ENCODE assay signal across 23 cellular contexts in the genomic region with DNA sequence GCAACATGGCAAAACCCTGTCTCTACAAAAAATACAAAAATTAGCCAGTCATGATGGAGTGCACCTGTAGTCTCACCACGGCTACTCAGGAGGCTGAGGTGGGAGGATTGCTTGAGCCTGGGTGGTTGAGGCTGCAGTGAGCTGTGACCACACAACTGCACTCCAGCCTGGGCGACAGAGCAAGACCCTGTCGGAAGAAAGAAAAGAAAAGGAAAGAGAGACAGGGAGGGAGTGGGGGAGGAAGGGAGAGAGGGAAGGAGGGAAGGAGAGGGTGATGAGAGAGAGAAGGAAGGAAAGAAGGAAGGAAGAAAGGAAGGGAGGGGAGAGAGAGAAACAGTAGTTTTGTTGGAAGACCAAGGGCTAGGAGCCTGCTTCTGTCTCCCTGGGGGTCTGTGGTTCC.
DNase-seq lines count a peak whose midpoint lies in the region; ATAC-seq and TF ChIP-seq lines count a peak whose summit lies in the region.
"Had no signal": no experiment of that assay in that cellular context is flagged by ENCODE, and none has a peak within 500 bp of the region (broad histone marks: within the 10 kb centered on the region; RNA-seq: fewer than 3 reads in every experiment).

No MANE protein-coding gene starts in this region.

- no peak for TF ChIP-seq POLR2A in ovary (IDR thresholded peaks at IDR 0.05)

- no peaks in the 10 kb centered on the region for H3K36me3 Mint-ChIP-seq in brain
- no peaks in the 10 kb centered on the region for H3K36me3 Mint-ChIP-seq in CD4-positive, alpha-beta memory T cell
- peaks cover 2% of the 10 kb centered on the region for H3K36me3 Mint-ChIP-seq in activated CD4-positive, alpha-beta memory T cell treated with anti-CD3 and anti-CD28 coated beads for 36 hours
- H3K36me3 Mint-ChIP-seq in activated CD4-positive, alpha-beta memory T cell treated with anti-CD3 and anti-CD28 coated beads, Interleukin-2, amount 10 ng/mL, durations not matched to agents 7 days and 5 days (ENCODE audit: low read depth), result no peaks in the 10 kb centered on the region
- H3K36me3 Mint-ChIP-seq: activated naive CD8-positive, alpha-beta T cell treated with anti-CD3 and anti-CD28 coated beads, Interleukin-2, amount 10 ng/mL, durations not matched to agents 7 days and 5 days; memory B cell had no signal

- H3K27me3 ChIP-seq in left ventricle myocardium inferior (ENCODE audit: low read depth) (no peaks in the 10 kb centered on the region), ovary (no peaks in the 10 kb centered on the region)
- H3K27me3 ChIP-seq in CD4-positive, alpha-beta memory T cell (ENCODE audit: insufficient read depth, low read length), result no peaks in the 10 kb centered on the region
- H3K27me3 ChIP-seq: body of pancreas, pancreas had no signal

- peaks cover 64% of the 10 kb centered on the region for H3K4me1 Mint-ChIP-seq in brain
- H3K4me1 Mint-ChIP-seq in CD4-positive, alpha-beta memory T cell, result peaks cover 0 to 13% (median under 1%) of the 10 kb centered on the region in 4 donors
- peaks cover 7% of the 10 kb centered on the region for H3K4me1 Mint-ChIP-seq in activated CD4-positive, alpha-beta memory T cell treated with anti-CD3 and anti-CD28 coated beads for 36 hours (ENCODE audit: low read depth)
- peaks cover 13% of the 10 kb centered on the region for H3K4me1 Mint-ChIP-seq in activated CD4-positive, alpha-beta memory T cell treated with anti-CD3 and anti-CD28 coated beads, Interleukin-2, amount 10 ng/mL, durations not matched to agents 7 days and 5 days
- H3K4me1 Mint-ChIP-seq: memory B cell had no signal

- peaks cover 0 to 9% (median 0%) of the 10 kb centered on the region in 5 experiments for H3K9me3 Mint-ChIP-seq in brain
- peaks cover 0 to 4% (median 0%) of the 10 kb centered on the region in 8 donors for H3K9me3 Mint-ChIP-seq in CD4-positive, alpha-beta memory T cell
- H3K9me3 Mint-ChIP-seq in activated CD4-positive, alpha-beta memory T cell treated with anti-CD3 and anti-CD28 coated beads for 36 hours, result peaks cover 6% of the 10 kb centered on the region
- no peaks in the 10 kb centered on the region for H3K9me3 Mint-ChIP-seq in activated CD4-positive, alpha-beta memory T cell treated with anti-CD3 and anti-CD28 coated beads, Interleukin-2, amount 10 ng/mL, durations not matched to agents 7 days and 5 days
- H3K9me3 Mint-ChIP-seq: activated CD4-positive, alpha-beta T cell treated with anti-CD3 and anti-CD28 coated beads, Interleukin-2, amount 10 ng/mL, durations not matched to agents 24 days and 14 days; activated naive CD8-positive, alpha-beta T cell treated with anti-CD3 and anti-CD28 coated beads, Interleukin-2, amount 10 ng/mL, durations not matched to agents 7 days and 5 days; activated T-helper 2 cell treated with anti-CD3 and anti-CD28 coated beads, Interferon-gamma antibody, Interleukin-2, Interleukin-4, amounts not matched to agents 10 μg/mL and 5 μg/mL and 100 μg/mL, durations not matched to agents 14 hours and 24 hours and 36 hours; memory B cell had no signal

- H3K4me3 Mint-ChIP-seq in brain, result no peak overlapping the region
- peak overlapping the region in 1 of 8 donors; percentile 20 for H3K4me3 Mint-ChIP-seq in CD4-positive, alpha-beta memory T cell
- H3K4me3 Mint-ChIP-seq in activated CD4-positive, alpha-beta memory T cell treated with anti-CD3 and anti-CD28 coated beads for 36 hours, result no peak overlapping the region
- H3K4me3 Mint-ChIP-seq in activated CD4-positive, alpha-beta memory T cell treated with anti-CD3 and anti-CD28 coated beads, Interleukin-2, amount 10 ng/mL, durations not matched to agents 7 days and 5 days, result no peak overlapping the region
- H3K4me3 Mint-ChIP-seq: activated CD4-positive, alpha-beta T cell treated with anti-CD3 and anti-CD28 coated beads, Interleukin-2, amount 10 ng/mL, durations not matched to agents 24 days and 14 days; activated naive CD8-positive, alpha-beta T cell treated with anti-CD3 and anti-CD28 coated beads, Interleukin-2, amount 10 ng/mL, durations not matched to agents 7 days and 5 days; endodermal cell; memory B cell; T-helper 17 cell had no signal

- ATAC-seq in Right ventricle myocardium inferior, result no peak
- ATAC-seq: body of pancreas, pancreas, T-helper 17 cell had no signal

- peaks cover 54% of the 10 kb centered on the region for H3K4me1 ChIP-seq in left ventricle myocardium inferior
- peaks cover 24% of the 10 kb centered on the region for H3K4me1 ChIP-seq in ovary (ENCODE audit: insufficient read depth)
- H3K4me1 ChIP-seq in CD4-positive, alpha-beta memory T cell (ENCODE audit: insufficient read depth, low read length), result peaks cover 5% of the 10 kb centered on the region

- DNase-seq in left ventricle myocardium inferior (no peak), Right ventricle myocardium inferior (ENCODE audit: missing footprints) (no peak), ovary (no peak), GOT3 (lab: John Stamatoyannopoulos, UW) (no peak)
- no peak for DNase-seq in CD4-positive, alpha-beta memory T cell
- no peak for DNase-seq in activated CD4-positive, alpha-beta memory T cell treated with anti-CD3 and anti-CD28 coated beads for 36 hours
- DNase-seq in activated CD4-positive, alpha-beta memory T cell treated with anti-CD3 and anti-CD28 coated beads, Interleukin-2, amount 10 ng/mL, durations not matched to agents 7 days and 5 days, result no peak
- DNase-seq: activated CD4-positive, alpha-beta T cell treated with anti-CD3 and anti-CD28 coated beads, Interleukin-2, amount 10 ng/mL, durations not matched to agents 24 days and 14 days; activated naive CD8-positive, alpha-beta T cell treated with anti-CD3 and anti-CD28 coated beads, Interleukin-2, amount 10 ng/mL, durations not matched to agents 7 days and 5 days; C1 segment of cervical spinal cord; naive B cell; NCI-H1105 treated with DMSO at 0.1 percent for 48 hours; NCI-H2081; NK-92 treated with Interleukin-12 subunit alpha and Interleukin-12 subunit beta, amount 100 ng/mL, for 24 hours; pancreas; stimulated activated CD4-positive, alpha-beta T cell treated with anti-CD3 and anti-CD28 coated beads, Interleukin-1b, Interleukin-23, amount 100 ng/mL, for 48 hours; T-helper 17 cell had no signal

- 90 to 95% (median 91%) methylated on average over 3 of the region's 3 CpGs for WGBS in ovary, 3 donors

- H3K27ac Mint-ChIP-seq in brain, result peak overlapping the region; percentile 84 to 99 (median 97)
- no peak overlapping the region for H3K27ac Mint-ChIP-seq in CD4-positive, alpha-beta memory T cell
- H3K27ac Mint-ChIP-seq in activated CD4-positive, alpha-beta memory T cell treated with anti-CD3 and anti-CD28 coated beads for 36 hours, result no peak overlapping the region
- H3K27ac Mint-ChIP-seq in activated CD4-positive, alpha-beta memory T cell treated with anti-CD3 and anti-CD28 coated beads, Interleukin-2, amount 10 ng/mL, durations not matched to agents 7 days and 5 days, result no peak overlapping the region
- H3K27ac Mint-ChIP-seq: activated CD4-positive, alpha-beta T cell treated with anti-CD3 and anti-CD28 coated beads, Interleukin-2, amount 10 ng/mL, durations not matched to agents 24 days and 14 days; activated naive CD8-positive, alpha-beta T cell treated with anti-CD3 and anti-CD28 coated beads, Interleukin-2, amount 10 ng/mL, durations not matched to agents 7 days and 5 days; activated T-helper 2 cell treated with anti-CD3 and anti-CD28 coated beads, Interferon-gamma antibody, Interleukin-2, Interleukin-4, amounts not matched to agents 10 μg/mL and 5 μg/mL and 100 μg/mL, durations not matched to agents 14 hours and 24 hours and 36 hours; memory B cell; T-helper 17 cell had no signal

- H3K9me3 ChIP-seq in left ventricle myocardium inferior (replicated peaks), result peaks cover 9% of the 10 kb centered on the region
- no peaks in the 10 kb centered on the region for H3K9me3 ChIP-seq in ovary
- no peaks in the 10 kb centered on the region for H3K9me3 ChIP-seq in CD4-positive, alpha-beta memory T cell (ENCODE audit: control insufficient read depth in 1 of 2, low read length in 2 of 2)
- H3K9me3 ChIP-seq: body of pancreas, pancreas had no signal

- no peak overlapping the region for H3K4me3 ChIP-seq in left ventricle myocardium inferior
- H3K4me3 ChIP-seq in ovary, result no peak overlapping the region
- H3K4me3 ChIP-seq in CD4-positive, alpha-beta memory T cell (ENCODE audit: low read length in 2 of 2), result no peak overlapping the region
- H3K4me3 ChIP-seq: body of pancreas, pancreas had no signal

- no peak for TF ChIP-seq CTCF in left ventricle myocardium inferior (IDR thresholded peaks at IDR 0.05; ENCODE audit: borderline replicate concordance)
- no peak for TF ChIP-seq CTCF in brain (conservative IDR thresholded peaks at IDR 0.05)
- no peak for TF ChIP-seq CTCF in ovary (IDR thresholded peaks at IDR 0.05)

- no peaks in the 10 kb centered on the region for H3K27me3 Mint-ChIP-seq in brain
- peaks cover 0 to 3% of the 10 kb centered on the region in 2 donors for H3K27me3 Mint-ChIP-seq in CD4-positive, alpha-beta memory T cell
- peaks cover 4% of the 10 kb centered on the region for H3K27me3 Mint-ChIP-seq in activated CD4-positive, alpha-beta memory T cell treated with anti-CD3 and anti-CD28 coated beads for 36 hours
- peaks cover 23% of the 10 kb centered on the region for H3K27me3 Mint-ChIP-seq in activated CD4-positive, alpha-beta memory T cell treated with anti-CD3 and anti-CD28 coated beads, Interleukin-2, amount 10 ng/mL, durations not matched to agents 7 days and 5 days
- H3K27me3 Mint-ChIP-seq: activated CD4-positive, alpha-beta T cell treated with anti-CD3 and anti-CD28 coated beads, Interleukin-2, amount 10 ng/mL, durations not matched to agents 24 days and 14 days; T-helper 17 cell had no signal

- POLR2A ChIA-PET in CD4-positive, alpha-beta memory T cell (lab: Charles Lee; ENCODE audit: partially characterized antibody), result no interaction called here
- POLR2A ChIA-PET in activated CD4-positive, alpha-beta memory T cell treated with anti-CD3 and anti-CD28 coated beads for 36 hours (lab: Charles Lee), result no interaction called here
- POLR2A ChIA-PET in activated CD4-positive, alpha-beta memory T cell treated with anti-CD3 and anti-CD28 coated beads, Interleukin-2, amount 10 ng/mL, durations not matched to agents 7 days and 5 days (lab: Charles Lee), result no interaction called here

- intact Hi-C loops in left ventricle myocardium inferior (cut with micrococcal nuclease), result no loop called here
- intact Hi-C loops in Right ventricle myocardium inferior (cut with DNase I), result no loop called here
- intact Hi-C loops in ovary (cut with DNase I), result loop anchor here in 1 of 4 donors (5.0 to 10.0 kb wide), 2 partner anchors 64 to 156 kb away; no protein-coding TSS in a partner anchor
- intact Hi-C loops in CD4-positive, alpha-beta memory T cell (cut with micrococcal nuclease), result no loop called here
- intact Hi-C loops in activated CD4-positive, alpha-beta memory T cell treated with anti-CD3 and anti-CD28 coated beads for 36 hours (cut with micrococcal nuclease), result no loop called here

- H3K27ac ChIP-seq in left ventricle myocardium inferior (replicated peaks), result peak overlapping the region; percentile 98
- peak overlapping the region; percentile 92 to 100 for H3K27ac ChIP-seq in ovary
- H3K27ac ChIP-seq in CD4-positive, alpha-beta memory T cell (ENCODE audit: low read depth, low read length), result no peak overlapping the region
- H3K27ac ChIP-seq: HL-60, pancreas had no signal

- H3K36me3 ChIP-seq in left ventricle myocardium inferior (no peaks in the 10 kb centered on the region), ovary (no peaks in the 10 kb centered on the region)
- no peaks in the 10 kb centered on the region for H3K36me3 ChIP-seq in CD4-positive, alpha-beta memory T cell (ENCODE audit: insufficient read depth, low read length)
- H3K36me3 ChIP-seq: pancreas had no signal

- no peak for TF ChIP-seq EP300 in ovary (IDR thresholded peaks at IDR 0.05)

- CTCF ChIA-PET in CD4-positive, alpha-beta memory T cell (lab: Charles Lee; ENCODE audit: partially characterized antibody), result no interaction called here
- CTCF ChIA-PET in activated CD4-positive, alpha-beta memory T cell treated with anti-CD3 and anti-CD28 coated beads for 36 hours (lab: Charles Lee), result no interaction called here
- CTCF ChIA-PET in activated CD4-positive, alpha-beta memory T cell treated with anti-CD3 and anti-CD28 coated beads, Interleukin-2, amount 10 ng/mL, durations not matched to agents 7 days and 5 days (lab: Charles Lee), result no interaction called here

Comparison
In these comparisons a context has a peak if more than half of its experiments do, and no peak if none do; other contexts are left out.
1. H3K27ac Mint-ChIP-seq: peak in brain (5 of 5); none in CD4-positive, alpha-beta memory T cell (0 of 7), activated CD4-positive, alpha-beta memory T cell treated with anti-CD3 and anti-CD28 coated beads for 36 hours (single experiment) and activated CD4-positive, alpha-beta memory T cell treated with anti-CD3 and anti-CD28 coated beads, Interleukin-2, amount 10 ng/mL, durations not matched to agents 7 days and 5 days (single experiment).